8 cellular contexts compared by ENCODE assay signal in genomic region chr1:120414911-120415480, GRCh38. TPM values are rescaled to one million over a fixed set of nuclear protein-coding genes. Genes with fewer than 3 reads are reported as not detected.
A peak's percentile ranks its signal among the peaks of the same experiment; 100 is the strongest.
DNase-seq lines count a peak whose midpoint lies in the region; ATAC-seq, FAIRE-seq and TF ChIP-seq lines count a peak whose summit lies in the region.
"Not testable (repeated sequence)": the region's sequence is repeated elsewhere in the genome, so short reads cannot be mapped to it uniquely, and the experiment has no call there.

A gene with protein sequence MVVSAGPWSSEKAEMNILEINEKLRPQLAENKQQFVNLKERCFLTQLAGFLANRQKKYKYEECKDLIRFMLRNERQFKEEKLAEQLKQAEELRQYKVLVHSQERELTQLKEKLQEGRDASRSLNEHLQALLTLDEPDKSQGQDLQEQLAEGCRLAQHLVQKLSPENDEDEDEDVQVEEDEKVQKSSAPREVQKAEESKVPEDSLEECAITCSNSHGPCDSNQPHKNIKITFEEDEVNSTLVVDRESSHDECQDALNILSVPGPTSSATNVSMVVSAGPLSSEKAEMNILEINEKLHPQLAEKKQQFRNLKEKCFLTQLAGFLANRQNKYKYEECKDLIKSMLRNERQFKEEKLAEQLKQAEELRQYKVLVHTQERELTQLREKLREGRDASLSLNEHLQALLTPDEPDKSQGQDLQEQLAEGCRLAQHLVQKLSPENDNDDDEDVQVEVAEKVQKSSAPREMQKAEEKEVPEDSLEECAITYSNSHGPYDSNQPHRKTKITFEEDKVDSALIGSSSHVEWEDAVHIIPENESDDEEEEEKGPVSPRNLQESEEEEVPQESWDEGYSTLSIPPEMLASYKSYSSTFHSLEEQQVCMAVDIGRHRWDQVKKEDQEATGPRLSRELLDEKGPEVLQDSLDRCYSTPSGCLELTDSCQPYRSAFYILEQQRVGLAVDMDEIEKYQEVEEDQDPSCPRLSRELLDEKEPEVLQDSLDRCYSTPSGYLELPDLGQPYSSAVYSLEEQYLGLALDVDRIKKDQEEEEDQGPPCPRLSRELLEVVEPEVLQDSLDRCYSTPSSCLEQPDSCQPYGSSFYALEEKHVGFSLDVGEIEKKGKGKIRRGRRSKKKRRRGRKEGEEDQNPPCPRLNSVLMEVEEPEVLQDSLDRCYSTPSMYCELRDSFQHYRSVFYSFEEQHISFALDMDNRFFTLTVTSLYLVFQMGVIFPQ (plus strand): TSS chr1:120415035. CDS start chr1:120436523, 21,488 bp downstream.

- not testable (repeated sequence) for TF ChIP-seq EP300 in K562 (IDR thresholded peaks at IDR 0.05; ENCODE audit: low read length); tibial nerve (IDR thresholded peaks at IDR 0.05)

- H3K4me2 ChIP-seq in K562 (ENCODE audit: insufficient read depth, low read length) = peak within 1 kb of the TSS; percentile 71

- ATAC-seq in GM18511 (IDR thresholded peaks at IDR 0.05; ENCODE audit: unreplicated experiment) (peak; percentile 98), HG02973 (IDR thresholded peaks at IDR 0.05; ENCODE audit: unreplicated experiment) (peak; percentile 98), WTC11 (peak; percentile 97), K562 (peak; percentile 100)

- H2AFZ ChIP-seq in K562 (ENCODE audit: low read depth, low read length) = peak within 1 kb of the TSS; percentile 81

- intact Hi-C loops in K562 (cut with micrococcal nuclease) = not testable (repeated sequence)

- 0% methylated on average over 40 of the region's 64 CpGs for WGBS in K562 (ENCODE audit: insufficient coverage, low coverage, missing lambda C conversion rate)
- no CpG with 5 or more reads among the region's 64 CpGs for WGBS in tibial nerve, 2 donors

- peak in 1 of 2 experiments; percentile 9; a peak in 2 of 4 replicates for TF ChIP-seq RAD21 in K562 (CRISPR knock-in tag; conservative IDR thresholded peaks at IDR 0.05 in 1 of 2, IDR thresholded peaks at IDR 0.05 in 1 of 2)

- H3K9me1 ChIP-seq in K562 (ENCODE audit: control insufficient read depth, insufficient read depth, low read length) = not testable (repeated sequence)

- H3K4me3 Mint-ChIP-seq in WTC11 = peak within 1 kb of the TSS; percentile 72

- peak within 1 kb of the TSS; percentile 57 for H3K4me3 ChIP-seq in K562
- H3K4me3 ChIP-seq in tibial nerve = peak within 1 kb of the TSS; percentile 57 to 68 (median 62)

- H3K9ac ChIP-seq in K562 (ENCODE audit: insufficient read depth in 1 of 2, low read depth in 2 of 2, low read length in 2 of 2) = peak within 1 kb of the TSS; percentile 34 to 85; a peak in 2 of 4 replicates

- not testable (repeated sequence) for H3K36me3 ChIP-seq in K562 (ENCODE audit: control insufficient read depth, insufficient read depth, low read length); tibial nerve

- peaks cover 27% of the 10 kb centered on the region for H3K27me3 Mint-ChIP-seq in WTC11 (ENCODE audit: low read depth)

- not testable (repeated sequence) for H3K9me3 Mint-ChIP-seq in WTC11

- CTCF ChIA-PET in WTC11 (lab: Charles Lee); K562 (lab: Yijun Ruan, JAX; ENCODE audit: low intra/inter-chr PET ratio): not testable (repeated sequence)

- H3K9me3 ChIP-seq in K562 (replicated peaks; ENCODE audit: control insufficient read depth, insufficient read depth, low read depth, low read length); tibial nerve: not testable (repeated sequence)

- peak; percentile 20 to 36 for DNase-seq in NCI-H2081 (lab: John Stamatoyannopoulos, UW)
- DNase-seq in WTC11 (ENCODE audit: low spot score) = peak; percentile 70
- DNase-seq in K562 (ENCODE audit: extremely low read depth in 1 of 4, low spot score in 3 of 4) = peak in 1 of 4 experiments; percentile 81
- peak in 32 of 51 donors; percentile 1 to 69 (median 31) for DNase-seq in hypothalamus (lab: John Stamatoyannopoulos, UW)
- peak; percentile 30 for DNase-seq in renal cortical epithelial cell (ENCODE audit: low read depth)
- peak; percentile 69 to 70 for DNase-seq in tibial nerve (ENCODE audit: low spot score in 2 of 2)

- in situ Hi-C loops in K562 (cut with MboI) = not testable (repeated sequence)

- not testable (repeated sequence) for H3K4me1 Mint-ChIP-seq in WTC11

- H3K36me3 Mint-ChIP-seq in WTC11 = not testable (repeated sequence)

- H4K20me1 ChIP-seq in K562 (replicated peaks; ENCODE audit: control insufficient read depth, insufficient read depth, low read length) = not testable (repeated sequence)

- H3K4me1 ChIP-seq in K562 (replicated peaks in 1 of 2; ENCODE audit: control insufficient read depth in 2 of 2, insufficient read depth in 2 of 2, low read length in 2 of 2); tibial nerve: not testable (repeated sequence)

- H3K79me2 ChIP-seq in K562 (ENCODE audit: control insufficient read depth, insufficient read depth, low read length) = not testable (repeated sequence)

- TF ChIP-seq POLR2A in K562 (conservative IDR thresholded peaks at IDR 0.05); tibial nerve (IDR thresholded peaks at IDR 0.05): not testable (repeated sequence)

- not testable (repeated sequence) for H3K27ac ChIP-seq in K562 (ENCODE audit: extremely low read depth, low read depth, low read length)
- H3K27ac ChIP-seq in tibial nerve = peak within 1 kb of the TSS; percentile 60 to 79 (median 65)

- POLR2A ChIA-PET in WTC11 (lab: Charles Lee); K562 (lab: Yijun Ruan, JAX): not testable (repeated sequence)

- not testable (repeated sequence) for H3K27ac Mint-ChIP-seq in WTC11

- H3K27me3 ChIP-seq in K562 (ENCODE audit: control insufficient read depth in 2 of 2, insufficient read depth in 2 of 2, low read length in 2 of 2); tibial nerve: not testable (repeated sequence)

- not testable (repeated sequence) for FAIRE-seq in K562 (lab: Jason Lieb, UNC)

- TF ChIP-seq CTCF in WTC11 (IDR thresholded peaks at IDR 0.05); K562 (IDR thresholded peaks at IDR 0.05 in 2 of 3, conservative IDR thresholded peaks at IDR 0.05 in 1 of 3; ENCODE audit: insufficient read depth in 2 of 3, low read depth in 1 of 3, low read length in 3 of 3); tibial nerve (IDR thresholded peaks at IDR 0.05): not testable (repeated sequence)

- BruUV-seq in K562 (replicated peaks; lab: Mats Ljungman, UMichigan) = not testable (repeated sequence)

TF ChIP-seq in K562, 482 proteins besides CTCF, POLR2A, EP300 and RAD21 (continues in another document):
- TF ChIP-seq, protein P1, sequence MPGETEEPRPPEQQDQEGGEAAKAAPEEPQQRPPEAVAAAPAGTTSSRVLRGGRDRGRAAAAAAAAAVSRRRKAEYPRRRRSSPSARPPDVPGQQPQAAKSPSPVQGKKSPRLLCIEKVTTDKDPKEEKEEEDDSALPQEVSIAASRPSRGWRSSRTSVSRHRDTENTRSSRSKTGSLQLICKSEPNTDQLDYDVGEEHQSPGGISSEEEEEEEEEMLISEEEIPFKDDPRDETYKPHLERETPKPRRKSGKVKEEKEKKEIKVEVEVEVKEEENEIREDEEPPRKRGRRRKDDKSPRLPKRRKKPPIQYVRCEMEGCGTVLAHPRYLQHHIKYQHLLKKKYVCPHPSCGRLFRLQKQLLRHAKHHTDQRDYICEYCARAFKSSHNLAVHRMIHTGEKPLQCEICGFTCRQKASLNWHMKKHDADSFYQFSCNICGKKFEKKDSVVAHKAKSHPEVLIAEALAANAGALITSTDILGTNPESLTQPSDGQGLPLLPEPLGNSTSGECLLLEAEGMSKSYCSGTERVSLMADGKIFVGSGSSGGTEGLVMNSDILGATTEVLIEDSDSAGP (CRISPR knock-in tag; IDR thresholded peaks at IDR 0.05) = peak; percentile 72
- TF ChIP-seq, protein P2, sequence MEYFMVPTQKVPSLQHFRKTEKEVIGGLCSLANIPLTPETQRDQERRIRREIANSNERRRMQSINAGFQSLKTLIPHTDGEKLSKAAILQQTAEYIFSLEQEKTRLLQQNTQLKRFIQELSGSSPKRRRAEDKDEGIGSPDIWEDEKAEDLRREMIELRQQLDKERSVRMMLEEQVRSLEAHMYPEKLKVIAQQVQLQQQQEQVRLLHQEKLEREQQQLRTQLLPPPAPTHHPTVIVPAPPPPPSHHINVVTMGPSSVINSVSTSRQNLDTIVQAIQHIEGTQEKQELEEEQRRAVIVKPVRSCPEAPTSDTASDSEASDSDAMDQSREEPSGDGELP (CRISPR knock-in tag; IDR thresholded peaks at IDR 0.05; ENCODE audit: borderline replicate concordance) = peak; percentile 65; the same call in 1 of the 2 replicates
- TF ChIP-seq RBFOX2 (IDR thresholded peaks at IDR 0.05; ENCODE audit: low read depth, low read length) = peak; percentile 60; the same call in 1 of the 2 replicates
- TF ChIP-seq NFIC (IDR thresholded peaks at IDR 0.05) = 0 out of 2 replicates have a peak, but pooled peaks have one; percentile 26
- TF ChIP-seq NR4A1 (CRISPR knock-in tag; IDR thresholded peaks at IDR 0.05) = 0 out of 2 replicates have a peak, but pooled peaks have one; percentile 55
- not testable (repeated sequence) for TF ChIP-seq NR4A1 (tag; IDR thresholded peaks at IDR 0.05)
- TF ChIP-seq PHF8 (IDR thresholded peaks at IDR 0.05; ENCODE audit: borderline replicate concordance, low read length) = peak; percentile 29; the same call in 1 of the 2 replicates
- TF ChIP-seq CTBP1 (IDR thresholded peaks at IDR 0.05; ENCODE audit: borderline replicate concordance) = peak; percentile 13; the same call in 1 of the 2 replicates

RNA-seq across cellular contexts. Expression of the gene that starts here (rescaled TPM):
- 1.2 to 1.6 TPM (median 1.4 TPM) in 3 replicates for total RNA-seq in WTC11 (2021)
- total RNA-seq in K562 (2011; cell fraction: chromatin; rRNA removed; ENCODE audit: low replicate concordance) = 23.1 and 43.4 TPM in 2 replicates
- 10.0 and 13.4 TPM in 2 replicates for total RNA-seq in K562 (2011; cell fraction: nucleolus; rRNA removed)
- total RNA-seq in K562 (2011; cell fraction: nucleoplasm; rRNA removed) = 16.6 and 19.8 TPM in 2 replicates
- 3.7 and 4.5 TPM in 2 replicates for total RNA-seq in K562 (2014; rRNA removed)
- total RNA-seq in K562 (2014; rRNA removed; fragmentation: Illumina TruSeq; extraction: Trizol) = 6.8 and 7.1 TPM in 2 replicates
- total RNA-seq in K562 (2015; rRNA removed; fragmentation: Illumina TruSeq; extraction: Trizol) = 7.1 TPM in 2 replicates
- 4.3 and 4.9 TPM in 2 replicates for total RNA-seq in K562 (2021)
- polyA plus RNA-seq in K562 (2011; rRNA removed) = 11.4 and 14.7 TPM in 2 replicates
- 4.2 and 5.0 TPM in 2 replicates for polyA plus RNA-seq in K562 (2011; cell fraction: cytosol; rRNA removed)
- 36.2 and 52.5 TPM in 2 replicates for polyA plus RNA-seq in K562 (2011; cell fraction: nucleus; rRNA removed)
- polyA plus RNA-seq in K562 (2012) = 5.7 and 12.1 TPM in 2 replicates
- 8.0 and 10.0 TPM in 2 replicates for polyA plus RNA-seq in K562 (2014; fragmentation: Illumina TruSeq; extraction: Trizol)
- polyA plus RNA-seq in K562 (2014; fragmentation: Nextera tagmentation; extraction: Ambion mirVana) = 1 to 10 TPM; 1.7 to 2.8 TPM
- polyA plus RNA-seq in K562 (2014; rRNA removed) = 9.1 TPM in 2 replicates
- 6.7 and 8.2 TPM in 2 replicates for polyA minus RNA-seq in K562 (2011; rRNA and poly(A)+ RNA removed)
- polyA minus RNA-seq in K562 (2011; cell fraction: cytosol; rRNA and poly(A)+ RNA removed) = 2.1 and 2.5 TPM in 2 replicates
- polyA minus RNA-seq in K562 (2011; cell fraction: nucleus; rRNA and poly(A)+ RNA removed) = 6.6 and 8.3 TPM in 2 replicates
- total RNA-seq in renal cortical epithelial cell = 9.9 and 12.7 TPM in 2 replicates
- total RNA-seq in tibial nerve = 10 to 100 TPM; 14.4 to 24.7 (median 16.5) TPM
